In the genomic region with DNA sequence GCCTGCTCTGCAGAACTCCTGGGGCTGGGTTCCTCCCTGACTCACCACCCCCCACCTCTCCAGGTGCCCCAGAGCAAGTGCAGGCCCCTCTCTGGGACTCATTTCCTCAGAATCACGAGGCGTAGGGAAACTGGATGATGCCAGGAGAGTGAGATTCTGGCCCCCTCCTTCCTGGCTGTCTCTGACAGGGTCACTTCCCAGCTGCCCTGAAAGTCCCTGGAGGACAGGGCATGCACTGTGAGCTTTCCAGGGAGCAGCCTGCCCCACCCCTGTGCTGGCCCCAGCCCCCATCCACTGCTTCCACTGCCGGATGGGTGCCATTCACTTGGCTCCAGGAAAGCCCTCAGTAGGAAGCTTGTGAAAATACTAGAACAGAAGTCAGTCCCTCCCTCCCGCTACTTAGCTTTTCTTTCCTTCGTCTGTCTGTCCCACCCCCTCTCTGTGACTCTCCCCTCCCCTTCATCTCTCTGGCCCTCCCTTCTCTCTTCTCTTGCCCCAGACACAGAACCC, we compare ENCODE assay signal across 12 cellular contexts. TPM values are rescaled to one million over a fixed set of nuclear protein-coding genes. Genes with fewer than 3 reads are reported as not detected.
DNase-seq lines count a peak whose midpoint lies in the region; ATAC-seq and TF ChIP-seq lines count a peak whose summit lies in the region.
"Had no signal": no experiment of that assay in that cellular context is flagged by ENCODE, and none has a peak within 500 bp of the region (broad histone marks: within the 10 kb centered on the region; RNA-seq: fewer than 3 reads in every experiment).

No MANE protein-coding gene starts in this region.

- H3K27ac ChIP-seq in PC-3 (ENCODE audit: low read length) (no peak overlapping the region), esophagus muscularis mucosa (replicated peaks in 1 of 4) (peak overlapping the region; percentile 95 to 98 (median 97)), muscle layer of colon (ENCODE audit: low read depth, low read length) (peak overlapping the region; percentile 49)
- H3K27ac ChIP-seq: BLaER1 had no signal

- no peaks in the 10 kb centered on the region for H3K27me3 ChIP-seq in PC-3 (ENCODE audit: low read length)
- no peaks in the 10 kb centered on the region for H3K27me3 ChIP-seq in esophagus muscularis mucosa
- no peaks in the 10 kb centered on the region for H3K27me3 ChIP-seq in muscle layer of colon (ENCODE audit: control insufficient read depth in 1 of 2, insufficient read depth in 2 of 2, low read length in 2 of 2)
- H3K27me3 ChIP-seq: dorsolateral prefrontal cortex had no signal

- CTCF ChIA-PET in PC-3 (lab: Charles Lee), result interaction anchor here (0.8 to 2.2 kb wide), 2 partner anchors 43 to 231 kb away, joined by 4 to 18 read pairs; no protein-coding TSS in a partner anchor

- intact Hi-C loops in PC-3 (cut with micrococcal nuclease), result loop anchor here (5.0 kb wide), 1 partner anchor 169 kb away; no protein-coding TSS in a partner anchor
- intact Hi-C loops in esophagus muscularis mucosa (cut with DNase I), result loop anchor here (10.0 kb wide), 1 partner anchor 228 kb away; a partner anchor contains a TSS

- H4K20me1 ChIP-seq in PC-3 (ENCODE audit: low read length), result no peaks in the 10 kb centered on the region
- H4K20me1 ChIP-seq: BLaER1 had no signal

- peak; percentile 75 for DNase-seq in A172 (ENCODE audit: low spot score)
- peak; percentile 34 for DNase-seq in PC-3
- no peak for DNase-seq in esophagus muscularis mucosa (ENCODE audit: extremely low spot score)
- DNase-seq in amniotic stem cell (lab: John Stamatoyannopoulos, UW), result no peak
- no peak for DNase-seq in putamen (ENCODE audit: low spot score)
- DNase-seq: NCI-H187 treated with DMSO at 0.1 percent for 48 hours; stimulated activated CD4-positive, alpha-beta T cell treated with anti-CD3 and anti-CD28 coated beads, Interleukin-12 subunit alpha, Interleukin-12 subunit beta, amount 100 ng/mL, for 4 hours had no signal

- H3K4me3 ChIP-seq in PC-3 (ENCODE audit: low read length) (no peak overlapping the region), esophagus muscularis mucosa (no peak overlapping the region), muscle layer of colon (ENCODE audit: low read depth in 1 of 2, low read length in 2 of 2) (no peak overlapping the region)
- H3K4me3 ChIP-seq: BLaER1, dorsolateral prefrontal cortex had no signal

- no peak for TF ChIP-seq POLR2A in esophagus muscularis mucosa (IDR thresholded peaks at IDR 0.05; ENCODE audit: low read depth)

- no TSS peak for BruUV-seq in PC-3 (replicated peaks; lab: Mats Ljungman, UMichigan)

- POLR2A ChIA-PET in PC-3 (lab: Charles Lee; ENCODE audit: unreplicated experiment), result interaction anchor here (0.5 kb wide), 1 partner anchor 101 kb away, joined by 3 read pairs; no protein-coding TSS in a partner anchor

- H3K36me3 ChIP-seq in PC-3 (ENCODE audit: low read depth, low read length) (peaks cover 18% of the 10 kb centered on the region), esophagus muscularis mucosa (peaks cover 12 to 42% (median 35%) of the 10 kb centered on the region in 4 donors), muscle layer of colon (ENCODE audit: insufficient read depth, low read length) (peaks cover 46% of the 10 kb centered on the region)

- no peaks in the 10 kb centered on the region for H3K79me2 ChIP-seq in PC-3 (ENCODE audit: low read length)

- peak; percentile 3; the same call in 1 of the 2 replicates for ATAC-seq in PC-3
- ATAC-seq in GM21447 (IDR thresholded peaks at IDR 0.05; ENCODE audit: unreplicated experiment), result no peak
- no peak for ATAC-seq in GM18907 (IDR thresholded peaks at IDR 0.05; ENCODE audit: unreplicated experiment)

- no peak overlapping the region for H2AFZ ChIP-seq in PC-3 (ENCODE audit: low read length)

- TF ChIP-seq CTCF in PC-3 (conservative IDR thresholded peaks at IDR 0.05; ENCODE audit: low read depth, low read length), result no peak
- no peak for TF ChIP-seq CTCF in esophagus muscularis mucosa (IDR thresholded peaks at IDR 0.05)

- H3F3A ChIP-seq in PC-3 (ENCODE audit: low read length, unreplicated experiment), result no peaks in the 10 kb centered on the region

- 27% methylated on average over 5 of the region's 5 CpGs for WGBS in esophagus muscularis mucosa

- no peak overlapping the region for H3K4me2 ChIP-seq in PC-3 (ENCODE audit: low read length)
- H3K4me2 ChIP-seq: BLaER1 had no signal

- H3K4me1 ChIP-seq in PC-3 (ENCODE audit: insufficient read depth, low read length) (peaks cover 30% of the 10 kb centered on the region), esophagus muscularis mucosa (peaks cover 37 to 78% (median 76%) of the 10 kb centered on the region in 4 donors), muscle layer of colon (ENCODE audit: insufficient read depth, low read length) (peaks cover 62% of the 10 kb centered on the region)

- H3K9me2 ChIP-seq in PC-3 (replicated peaks; ENCODE audit: low read length), result no peaks in the 10 kb centered on the region

- no peak overlapping the region for H3K9ac ChIP-seq in PC-3 (ENCODE audit: low read length)
- H3K9ac ChIP-seq in muscle layer of colon (ENCODE audit: low read length), result no peak overlapping the region
- H3K9ac ChIP-seq: BLaER1 had no signal

- no peaks in the 10 kb centered on the region for H3K9me3 ChIP-seq in PC-3 (ENCODE audit: low read length)
- no peaks in the 10 kb centered on the region for H3K9me3 ChIP-seq in esophagus muscularis mucosa
- no peaks in the 10 kb centered on the region for H3K9me3 ChIP-seq in muscle layer of colon (ENCODE audit: low read length)
- H3K9me3 ChIP-seq: BLaER1 had no signal

- TF ChIP-seq EP300 in esophagus muscularis mucosa (IDR thresholded peaks at IDR 0.05), result no peak

RNA-seq across cellular contexts. Expression of a gene that starts 10.4 kb away (rescaled TPM):
- not detected in 2 replicates for total RNA-seq in A172 (2014; rRNA removed; shearing (Covaris generic))
- total RNA-seq in PC-3 (2014; rRNA removed) (0.40 TPM in 1 of 2 replicates, not detected in the other), esophagus muscularis mucosa (10 to 100 TPM; 51.4 to 72.6 (median 68.1) TPM)

RNA-seq across cellular contexts. Expression of a gene that starts 44.9 kb away (rescaled TPM):
- total RNA-seq in A172 (2014; rRNA removed; shearing (Covaris generic)), result 13.6 and 18.7 TPM in 2 replicates
- total RNA-seq in PC-3 (2014; rRNA removed) (186 and 212 TPM in 2 replicates), esophagus muscularis mucosa (10 to 100 TPM; 40.3 to 59.4 (median 53.5) TPM)

Comparison
In these comparisons a context has a peak if more than half of its experiments do, and no peak if none do; other contexts are left out.
1. DNase-seq: peak in A172 (single experiment) and PC-3 (single experiment); none in esophagus muscularis mucosa (single experiment), amniotic stem cell (single experiment) and putamen (single experiment).
2. RNA of a gene that starts 10.4 kb away (total RNA-seq): 51.4 to 72.6 TPM in esophagus muscularis mucosa; 0.40 TPM in PC-3 and not detected in A172; every median in the first group is over 10 times any median in the second.